ENCODE assay signal across 21 cellular contexts in genomic region chr3:12952322-12953200, GRCh38.
DNase-seq lines count a peak whose midpoint lies in the region; ATAC-seq and TF ChIP-seq lines count a peak whose summit lies in the region.
"Had no signal": no experiment of that assay in that cellular context is flagged by ENCODE, and none has a peak within 500 bp of the region (broad histone marks: within the 10 kb centered on the region; RNA-seq: fewer than 3 reads in every experiment).

No MANE protein-coding gene starts in this region.

- ATAC-seq in activated T-helper 17 cell treated with anti-CD3 and anti-CD28 coated beads, Interleukin-2, amount 50 U/mL, for 72 hours (replicated peaks) = no peak
- ATAC-seq in stimulated activated memory B cell treated with anti-CD40 and anti-IgM and Interleukin-4, amounts not matched to agents 10 μg/mL and 1 μg/mL and 100 μg/mL, for 72 hours = no peak
- no peak for ATAC-seq in HG02678 (IDR thresholded peaks at IDR 0.05; ENCODE audit: unreplicated experiment)
- no peak for ATAC-seq in HG02970 (IDR thresholded peaks at IDR 0.05; ENCODE audit: low FRiP score, unreplicated experiment)
- ATAC-seq: activated CD8-positive, alpha-beta memory T cell treated with anti-CD3 and anti-CD28 coated beads, Interleukin-2, amount 10 ng/mL, durations not matched to agents 7 days and 5 days; foreskin keratinocyte; mucosa of descending colon had no signal

- H3K4me3 Mint-ChIP-seq in activated CD4-positive, alpha-beta T cell treated with anti-CD3 and anti-CD28 coated beads, Interleukin-2, amount 10 ng/mL, durations not matched to agents 7 days and 5 days = no peak overlapping the region
- H3K4me3 Mint-ChIP-seq in activated T-helper 17 cell treated with anti-CD3 and anti-CD28 coated beads, Interleukin-2, amount 50 U/mL, for 72 hours = no peak overlapping the region
- peak overlapping the region; percentile 38 for H3K4me3 Mint-ChIP-seq in glutamatergic neuron (ENCODE audit: unreplicated experiment)
- no peak overlapping the region for H3K4me3 Mint-ChIP-seq in stimulated activated memory B cell treated with anti-CD40 and anti-IgM and Interleukin-4, amounts not matched to agents 10 μg/mL and 1 μg/mL and 100 μg/mL, for 72 hours
- H3K4me3 Mint-ChIP-seq: activated CD4-positive, alpha-beta T cell treated with anti-CD3 and anti-CD28 coated beads, Interleukin-2, amount 10 ng/mL, durations not matched to agents 24 days and 14 days; activated CD8-positive, alpha-beta memory T cell treated with anti-CD3 and anti-CD28 coated beads, Interleukin-2, amount 10 ng/mL, durations not matched to agents 7 days and 5 days; activated naive CD4-positive, alpha-beta T cell treated with anti-CD3 and anti-CD28 coated beads, Interleukin-2, amount 50 U/mL, for 24 hours had no signal

- H3K27me3 Mint-ChIP-seq in activated CD4-positive, alpha-beta T cell treated with anti-CD3 and anti-CD28 coated beads, Interleukin-2, amount 10 ng/mL, durations not matched to agents 7 days and 5 days = no peaks in the 10 kb centered on the region
- H3K27me3 Mint-ChIP-seq in activated T-helper 17 cell treated with anti-CD3 and anti-CD28 coated beads, Interleukin-2, amount 50 U/mL, for 72 hours = no peaks in the 10 kb centered on the region
- peaks cover 32% of the 10 kb centered on the region for H3K27me3 Mint-ChIP-seq in glutamatergic neuron (ENCODE audit: unreplicated experiment)
- H3K27me3 Mint-ChIP-seq in stimulated activated memory B cell treated with anti-CD40 and anti-IgM and Interleukin-4, amounts not matched to agents 10 μg/mL and 1 μg/mL and 100 μg/mL, for 72 hours = no peaks in the 10 kb centered on the region
- H3K27me3 Mint-ChIP-seq: activated CD4-positive, alpha-beta T cell treated with anti-CD3 and anti-CD28 coated beads, Interleukin-2, amount 10 ng/mL, durations not matched to agents 24 days and 14 days; activated CD8-positive, alpha-beta memory T cell treated with anti-CD3 and anti-CD28 coated beads, Interleukin-2, amount 10 ng/mL, durations not matched to agents 7 days and 5 days; activated naive CD4-positive, alpha-beta T cell treated with anti-CD3 and anti-CD28 coated beads, Interleukin-2, amount 50 U/mL, for 24 hours had no signal

- POLR2A ChIA-PET in activated CD4-positive, alpha-beta T cell treated with anti-CD3 and anti-CD28 coated beads, Interleukin-2, amount 10 ng/mL, durations not matched to agents 7 days and 5 days (lab: Charles Lee) = no interaction called here

- H3K36me3 Mint-ChIP-seq in activated CD4-positive, alpha-beta T cell treated with anti-CD3 and anti-CD28 coated beads, Interleukin-2, amount 10 ng/mL, durations not matched to agents 7 days and 5 days (ENCODE audit: low read depth) = peaks cover 2% of the 10 kb centered on the region
- peaks cover 16% of the 10 kb centered on the region for H3K36me3 Mint-ChIP-seq in activated T-helper 17 cell treated with anti-CD3 and anti-CD28 coated beads, Interleukin-2, amount 50 U/mL, for 72 hours (ENCODE audit: low read depth)
- H3K36me3 Mint-ChIP-seq in glutamatergic neuron (ENCODE audit: unreplicated experiment) = no peaks in the 10 kb centered on the region
- H3K36me3 Mint-ChIP-seq in stimulated activated memory B cell treated with anti-CD40 and anti-IgM and Interleukin-4, amounts not matched to agents 10 μg/mL and 1 μg/mL and 100 μg/mL, for 72 hours = peaks cover 20% of the 10 kb centered on the region
- H3K36me3 Mint-ChIP-seq: activated CD8-positive, alpha-beta memory T cell treated with anti-CD3 and anti-CD28 coated beads, Interleukin-2, amount 10 ng/mL, durations not matched to agents 7 days and 5 days; activated naive CD4-positive, alpha-beta T cell treated with anti-CD3 and anti-CD28 coated beads, Interleukin-2, amount 50 U/mL, for 24 hours had no signal

- H3K27ac Mint-ChIP-seq in activated CD4-positive, alpha-beta T cell treated with anti-CD3 and anti-CD28 coated beads, Interleukin-2, amount 10 ng/mL, durations not matched to agents 7 days and 5 days = peak overlapping the region; percentile 54
- H3K27ac Mint-ChIP-seq in activated T-helper 17 cell treated with anti-CD3 and anti-CD28 coated beads, Interleukin-2, amount 50 U/mL, for 72 hours = peak overlapping the region; percentile 35
- H3K27ac Mint-ChIP-seq in glutamatergic neuron (ENCODE audit: unreplicated experiment) = peak overlapping the region; percentile 48
- H3K27ac Mint-ChIP-seq in stimulated activated memory B cell treated with anti-CD40 and anti-IgM and Interleukin-4, amounts not matched to agents 10 μg/mL and 1 μg/mL and 100 μg/mL, for 72 hours = peak overlapping the region; percentile 64
- H3K27ac Mint-ChIP-seq: activated CD4-positive, alpha-beta T cell treated with anti-CD3 and anti-CD28 coated beads, Interleukin-2, amount 10 ng/mL, durations not matched to agents 24 days and 14 days; activated CD8-positive, alpha-beta memory T cell treated with anti-CD3 and anti-CD28 coated beads, Interleukin-2, amount 10 ng/mL, durations not matched to agents 7 days and 5 days had no signal

- no peaks in the 10 kb centered on the region for H3K9me3 Mint-ChIP-seq in activated CD4-positive, alpha-beta T cell treated with anti-CD3 and anti-CD28 coated beads, Interleukin-2, amount 10 ng/mL, durations not matched to agents 7 days and 5 days
- H3K9me3 Mint-ChIP-seq in activated T-helper 17 cell treated with anti-CD3 and anti-CD28 coated beads, Interleukin-2, amount 50 U/mL, for 72 hours = no peaks in the 10 kb centered on the region
- H3K9me3 Mint-ChIP-seq in glutamatergic neuron (ENCODE audit: unreplicated experiment) = peaks cover 17% of the 10 kb centered on the region
- no peaks in the 10 kb centered on the region for H3K9me3 Mint-ChIP-seq in stimulated activated memory B cell treated with anti-CD40 and anti-IgM and Interleukin-4, amounts not matched to agents 10 μg/mL and 1 μg/mL and 100 μg/mL, for 72 hours
- H3K9me3 Mint-ChIP-seq: activated CD4-positive, alpha-beta T cell treated with anti-CD3 and anti-CD28 coated beads, Interleukin-2, amount 10 ng/mL, durations not matched to agents 24 days and 14 days; activated naive CD4-positive, alpha-beta T cell treated with anti-CD3 and anti-CD28 coated beads, Interleukin-2, amount 50 U/mL, for 24 hours; nephron had no signal

- DNase-seq in activated CD4-positive, alpha-beta T cell treated with anti-CD3 and anti-CD28 coated beads, Interleukin-2, amount 10 ng/mL, durations not matched to agents 7 days and 5 days = no peak
- no peak for DNase-seq in activated CD4-positive, alpha-beta T cell treated with anti-CD3 and anti-CD28 coated beads for 4 hours
- no peak for DNase-seq in glutamatergic neuron
- no peak for DNase-seq in central memory CD4-positive, alpha-beta T cell
- DNase-seq: activated CD4-positive, alpha-beta T cell treated with anti-CD3 and anti-CD28 coated beads, Interleukin-2, amount 10 ng/mL, durations not matched to agents 24 days and 14 days; activated CD8-positive, alpha-beta memory T cell treated with anti-CD3 and anti-CD28 coated beads, Interleukin-2, amount 10 ng/mL, durations not matched to agents 7 days and 5 days; aorta; effector CD4-positive, alpha-beta T cell; foreskin keratinocyte; GF-D8; hippocampal formation; mucosa of descending colon; NCI-H1694 treated with DMSO at 0.1 percent for 48 hours; NCI-H69; T-helper 1 cell had no signal

- TF ChIP-seq CTCF in glutamatergic neuron (IDR thresholded peaks at IDR 0.05; ENCODE audit: partially characterized antibody, unreplicated experiment) = no peak

- CTCF ChIA-PET in activated CD4-positive, alpha-beta T cell treated with anti-CD3 and anti-CD28 coated beads, Interleukin-2, amount 10 ng/mL, durations not matched to agents 7 days and 5 days (lab: Charles Lee) = no interaction called here

- H3K4me1 Mint-ChIP-seq in activated CD4-positive, alpha-beta T cell treated with anti-CD3 and anti-CD28 coated beads, Interleukin-2, amount 10 ng/mL, durations not matched to agents 7 days and 5 days = peaks cover 48% of the 10 kb centered on the region
- H3K4me1 Mint-ChIP-seq in activated T-helper 17 cell treated with anti-CD3 and anti-CD28 coated beads, Interleukin-2, amount 50 U/mL, for 72 hours = peaks cover 52% of the 10 kb centered on the region
- peaks cover 46% of the 10 kb centered on the region for H3K4me1 Mint-ChIP-seq in glutamatergic neuron (ENCODE audit: low read depth, unreplicated experiment)
- peaks cover 90% of the 10 kb centered on the region for H3K4me1 Mint-ChIP-seq in stimulated activated memory B cell treated with anti-CD40 and anti-IgM and Interleukin-4, amounts not matched to agents 10 μg/mL and 1 μg/mL and 100 μg/mL, for 72 hours
